ENCODE assay signal across 8 cellular contexts in the genomic region with DNA sequence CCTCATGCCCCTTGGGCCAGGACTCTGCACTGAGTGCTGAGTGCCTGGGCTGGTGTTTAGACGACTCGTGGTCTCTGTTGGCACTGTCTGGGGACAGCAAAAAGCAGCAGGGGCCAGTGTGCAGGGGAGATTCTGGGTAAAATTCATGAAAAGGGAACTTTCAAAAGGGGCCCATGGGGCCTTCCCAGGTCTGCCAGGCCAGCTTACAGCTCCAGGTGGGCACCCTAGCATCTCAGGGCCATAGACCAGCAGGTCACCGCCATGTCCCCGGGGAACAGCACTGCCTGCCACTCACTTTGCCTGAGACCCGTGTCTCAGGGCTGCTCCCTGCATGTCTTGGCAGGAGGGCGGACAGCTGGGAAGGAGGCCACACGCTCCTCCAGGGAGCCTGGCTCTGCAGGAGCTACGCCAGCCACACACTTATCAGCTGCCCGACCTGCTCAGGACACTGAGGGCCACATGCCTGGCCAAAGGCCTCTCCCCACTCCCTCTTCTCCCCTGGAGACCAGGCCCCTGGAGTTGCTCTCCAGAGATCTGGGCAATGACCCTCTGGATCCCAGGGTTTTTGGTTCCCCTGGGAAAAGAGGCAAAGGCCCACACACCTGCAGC.
DNase-seq lines count a peak whose midpoint lies in the region; ATAC-seq, FAIRE-seq and TF ChIP-seq lines count a peak whose summit lies in the region.

No MANE protein-coding gene starts in this region.

- peaks cover 3% of the 10 kb centered on the region for H3K36me3 Mint-ChIP-seq in effector memory CD8-positive, alpha-beta T cell (ENCODE audit: insufficient read depth)

- no peaks in the 10 kb centered on the region for H3K27me3 ChIP-seq in GM06990 (replicated peaks; ENCODE audit: control insufficient read depth, insufficient read depth, low read length)
- H3K27me3 ChIP-seq in neutrophil = no peaks in the 10 kb centered on the region

- H3K4me3 ChIP-seq in GM06990 (replicated peaks; ENCODE audit: low read depth, low read length) (peak overlapping the region; percentile 68), LNCaP clone FGC (ENCODE audit: low read depth, low read length) (peak overlapping the region; percentile 24), neutrophil (ENCODE audit: low read depth in 1 of 2, low read length in 1 of 2) (peak overlapping the region; percentile 61 to 62)

- no peak for FAIRE-seq in H54 (lab: Jason Lieb, UNC)

- peak overlapping the region; percentile 97 to 98 for H3K27ac Mint-ChIP-seq in effector memory CD8-positive, alpha-beta T cell

- H3K27me3 Mint-ChIP-seq in effector memory CD8-positive, alpha-beta T cell = no peaks in the 10 kb centered on the region

- DNase-seq in GM06990 (ENCODE audit: extremely low read depth, insufficient read length) = peak; percentile 21
- DNase-seq in LNCaP clone FGC (ENCODE audit: low read depth) = peak; percentile 59
- DNase-seq in effector memory CD8-positive, alpha-beta T cell = no peak
- no peak for DNase-seq in H54 (ENCODE audit: insufficient read length, low spot score)
- no peak for DNase-seq in AML-193 (lab: John Stamatoyannopoulos, UW)

- peak overlapping the region; percentile 89 for H3K27ac ChIP-seq in neutrophil

- peaks cover 13 to 15% of the 10 kb centered on the region in 2 donors for H3K4me1 Mint-ChIP-seq in effector memory CD8-positive, alpha-beta T cell (ENCODE audit: low read depth in 2 of 2)

- H3K4me3 Mint-ChIP-seq in effector memory CD8-positive, alpha-beta T cell = peak overlapping the region; percentile 90 to 92

- TF ChIP-seq POLR2A in H54 (IDR thresholded peaks at IDR 0.05; ENCODE audit: low read depth, low read length) = no peak

- H3K36me3 ChIP-seq in GM06990 (ENCODE audit: control insufficient read depth, insufficient read depth, low read length) (no peaks in the 10 kb centered on the region; the same call in 1 of the 2 replicates), neutrophil (no peaks in the 10 kb centered on the region)

- TF ChIP-seq CTCF in GM06990 (IDR thresholded peaks at IDR 0.05; ENCODE audit: insufficient read depth, low read length, poor library complexity, severe bottlenecking) (no peak), LNCaP clone FGC (IDR thresholded peaks at IDR 0.05; ENCODE audit: control insufficient read depth, extremely low read depth, insufficient read depth) (no peak), neutrophil (IDR thresholded peaks at IDR 0.05) (no peak)

- ATAC-seq in effector memory CD8-positive, alpha-beta T cell (replicated peaks) = no peak
- ATAC-seq in GM19455 (IDR thresholded peaks at IDR 0.05; ENCODE audit: unreplicated experiment) = no peak
- ATAC-seq in GM18861 (IDR thresholded peaks at IDR 0.05; ENCODE audit: unreplicated experiment) = no peak

- H3K4me1 ChIP-seq in neutrophil (ENCODE audit: control insufficient read depth in 1 of 2, insufficient read depth in 1 of 2, low read depth in 1 of 2, low read length in 1 of 2) = peaks cover 26 to 31% of the 10 kb centered on the region in 2 experiments

- H3K9me3 ChIP-seq in neutrophil = no peaks in the 10 kb centered on the region

- no peaks in the 10 kb centered on the region for H3K9me3 Mint-ChIP-seq in effector memory CD8-positive, alpha-beta T cell

Comparison
In these comparisons a context has a peak if more than half of its experiments do, and no peak if none do; other contexts are left out.
1. DNase-seq: peak in GM06990 (single experiment) and LNCaP clone FGC (single experiment); none in effector memory CD8-positive, alpha-beta T cell (0 of 3), H54 (single experiment) and AML-193 (0 of 2).
2. Peak in every context shown above with its lines, with median percentiles within 50 percentile points of each other: H3K4me3 ChIP-seq.